Comparison of ENCODE assay signal across 1 cellular context in genomic region chr22:20021196-20022181, GRCh38.
TF ChIP-seq lines count a peak whose summit lies in the region.

No MANE protein-coding gene starts in this region.

TF ChIP-seq in liver, 16 proteins besides CTCF, POLR2A, EP300 and RAD21 (continued from another document):
- TF ChIP-seq, protein P1, sequence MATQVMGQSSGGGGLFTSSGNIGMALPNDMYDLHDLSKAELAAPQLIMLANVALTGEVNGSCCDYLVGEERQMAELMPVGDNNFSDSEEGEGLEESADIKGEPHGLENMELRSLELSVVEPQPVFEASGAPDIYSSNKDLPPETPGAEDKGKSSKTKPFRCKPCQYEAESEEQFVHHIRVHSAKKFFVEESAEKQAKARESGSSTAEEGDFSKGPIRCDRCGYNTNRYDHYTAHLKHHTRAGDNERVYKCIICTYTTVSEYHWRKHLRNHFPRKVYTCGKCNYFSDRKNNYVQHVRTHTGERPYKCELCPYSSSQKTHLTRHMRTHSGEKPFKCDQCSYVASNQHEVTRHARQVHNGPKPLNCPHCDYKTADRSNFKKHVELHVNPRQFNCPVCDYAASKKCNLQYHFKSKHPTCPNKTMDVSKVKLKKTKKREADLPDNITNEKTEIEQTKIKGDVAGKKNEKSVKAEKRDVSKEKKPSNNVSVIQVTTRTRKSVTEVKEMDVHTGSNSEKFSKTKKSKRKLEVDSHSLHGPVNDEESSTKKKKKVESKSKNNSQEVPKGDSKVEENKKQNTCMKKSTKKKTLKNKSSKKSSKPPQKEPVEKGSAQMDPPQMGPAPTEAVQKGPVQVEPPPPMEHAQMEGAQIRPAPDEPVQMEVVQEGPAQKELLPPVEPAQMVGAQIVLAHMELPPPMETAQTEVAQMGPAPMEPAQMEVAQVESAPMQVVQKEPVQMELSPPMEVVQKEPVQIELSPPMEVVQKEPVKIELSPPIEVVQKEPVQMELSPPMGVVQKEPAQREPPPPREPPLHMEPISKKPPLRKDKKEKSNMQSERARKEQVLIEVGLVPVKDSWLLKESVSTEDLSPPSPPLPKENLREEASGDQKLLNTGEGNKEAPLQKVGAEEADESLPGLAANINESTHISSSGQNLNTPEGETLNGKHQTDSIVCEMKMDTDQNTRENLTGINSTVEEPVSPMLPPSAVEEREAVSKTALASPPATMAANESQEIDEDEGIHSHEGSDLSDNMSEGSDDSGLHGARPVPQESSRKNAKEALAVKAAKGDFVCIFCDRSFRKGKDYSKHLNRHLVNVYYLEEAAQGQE (IDR thresholded peaks at IDR 0.05): peak; percentile 77
- TF ChIP-seq SP1 (IDR thresholded peaks at IDR 0.05) (peak; percentile 37), NR2F2 (IDR thresholded peaks at IDR 0.05) (no peak)
